Comparison of ENCODE assay signal across 8 cellular contexts in the genomic region with DNA sequence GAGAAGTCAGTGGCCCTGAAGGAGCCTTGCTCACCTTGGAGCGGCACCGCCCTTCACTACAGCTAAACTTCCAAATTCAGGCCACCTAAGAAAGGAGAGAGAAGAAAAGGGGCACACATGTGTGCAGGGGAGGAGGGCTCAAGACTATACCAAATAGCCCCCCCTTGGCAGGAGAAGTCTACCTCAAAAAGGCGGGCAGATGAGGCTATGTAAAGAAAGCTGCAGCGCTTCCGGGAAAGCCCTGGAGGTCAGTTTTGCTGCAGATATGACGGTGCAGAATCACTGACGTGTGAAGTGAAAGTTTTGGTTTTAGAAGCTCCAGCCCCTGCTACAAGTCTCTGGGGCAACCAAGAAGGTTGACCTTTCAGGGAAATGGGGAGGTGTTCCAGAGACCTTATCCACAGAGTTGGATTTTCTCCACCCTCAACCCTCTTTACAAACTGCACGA. TPM values are rescaled to one million over a fixed set of nuclear protein-coding genes. Genes with fewer than 3 reads are reported as not detected.
A peak's percentile ranks its signal among the peaks of the same experiment; 100 is the strongest.
DNase-seq lines count a peak whose midpoint lies in the region; ATAC-seq, FAIRE-seq and TF ChIP-seq lines count a peak whose summit lies in the region.

No MANE protein-coding gene starts in this region.

- ATAC-seq in HG02678 (IDR thresholded peaks at IDR 0.05; ENCODE audit: unreplicated experiment): peak; percentile 30
- ATAC-seq in activated naive CD4-positive, alpha-beta T cell treated with anti-CD3 and anti-CD28 coated beads, Interleukin-2, amount 50 U/mL, for 72 hours: peak in 1 of 2 donors; percentile 21
- no peak for ATAC-seq in GM19467 (IDR thresholded peaks at IDR 0.05; ENCODE audit: unreplicated experiment)

- H3K4me1 Mint-ChIP-seq in progenitor cell of endocrine pancreas (ENCODE audit: low read depth): peaks cover 48% of the 10 kb centered on the region

- H3K27ac ChIP-seq in substantia nigra (ENCODE audit: low read depth, low read length, poor library complexity, severe bottlenecking): no peak overlapping the region

- H3K9me3 Mint-ChIP-seq in activated naive CD4-positive, alpha-beta T cell treated with anti-CD3 and anti-CD28 coated beads, Interleukin-2, amount 50 U/mL, for 72 hours: no peaks in the 10 kb centered on the region
- H3K9me3 Mint-ChIP-seq in progenitor cell of endocrine pancreas (ENCODE audit: low read depth): no peaks in the 10 kb centered on the region

- DNase-seq in GM12892 (ENCODE audit: insufficient read length) (no peak), progenitor cell of endocrine pancreas (ENCODE audit: low spot score, unreplicated experiment) (no peak), SKM-1 (lab: John Stamatoyannopoulos, UW; ENCODE audit: unreplicated experiment) (no peak), substantia nigra (lab: John Stamatoyannopoulos, UW) (no peak)
- peak in 1 of 2 donors; percentile 74 for DNase-seq in activated naive CD4-positive, alpha-beta T cell treated with anti-CD3 and anti-CD28 coated beads, Interleukin-2, amount 50 U/mL, for 72 hours (ENCODE audit: low spot score in 2 of 2)
- no peak for DNase-seq in activated CD4-positive, alpha-beta T cell treated with anti-CD3 and anti-CD28 coated beads, Interleukin-2, amount 50 U/mL, for 1 hour

- H3K27me3 Mint-ChIP-seq in progenitor cell of endocrine pancreas: no peaks in the 10 kb centered on the region

- peak; percentile 90 for FAIRE-seq in GM12892 (lab: Jason Lieb, UNC)

- H3K4me3 Mint-ChIP-seq in progenitor cell of endocrine pancreas (ENCODE audit: low read depth): no peak overlapping the region

- no peak for TF ChIP-seq CTCF in progenitor cell of endocrine pancreas (IDR thresholded peaks at IDR 0.05; ENCODE audit: unreplicated experiment)

- peak; percentile 41 for TF ChIP-seq POLR2A in GM12892 (IDR thresholded peaks at IDR 0.05; ENCODE audit: low read depth, low read length)

- H3K36me3 Mint-ChIP-seq in activated naive CD4-positive, alpha-beta T cell treated with anti-CD3 and anti-CD28 coated beads, Interleukin-2, amount 50 U/mL, for 72 hours: peaks cover 14 to 15% of the 10 kb centered on the region in 2 donors
- no peaks in the 10 kb centered on the region for H3K36me3 Mint-ChIP-seq in progenitor cell of endocrine pancreas (ENCODE audit: insufficient read depth)

- H3K27ac Mint-ChIP-seq in activated naive CD4-positive, alpha-beta T cell treated with anti-CD3 and anti-CD28 coated beads, Interleukin-2, amount 50 U/mL, for 72 hours: peak overlapping the region; percentile 98 to 99
- peak overlapping the region; percentile 74 for H3K27ac Mint-ChIP-seq in progenitor cell of endocrine pancreas

RNA-seq across cellular contexts. Expression of gene PNMA1, which starts 48.2 kb away (rescaled TPM):
- polyA plus RNA-seq in GM12892 (2012; ENCODE audit: missing spikeins): 13.3 TPM
- 10 to 100 TPM; 26.7 to 29.2 TPM for total RNA-seq in activated naive CD4-positive, alpha-beta T cell treated with anti-CD3 and anti-CD28 coated beads, Interleukin-2, amount 50 U/mL, for 72 hours
- total RNA-seq in progenitor cell of endocrine pancreas: 52.7 and 59.0 TPM in 2 replicates
